ENCODE assay signal across 8 cellular contexts in the genomic region with DNA sequence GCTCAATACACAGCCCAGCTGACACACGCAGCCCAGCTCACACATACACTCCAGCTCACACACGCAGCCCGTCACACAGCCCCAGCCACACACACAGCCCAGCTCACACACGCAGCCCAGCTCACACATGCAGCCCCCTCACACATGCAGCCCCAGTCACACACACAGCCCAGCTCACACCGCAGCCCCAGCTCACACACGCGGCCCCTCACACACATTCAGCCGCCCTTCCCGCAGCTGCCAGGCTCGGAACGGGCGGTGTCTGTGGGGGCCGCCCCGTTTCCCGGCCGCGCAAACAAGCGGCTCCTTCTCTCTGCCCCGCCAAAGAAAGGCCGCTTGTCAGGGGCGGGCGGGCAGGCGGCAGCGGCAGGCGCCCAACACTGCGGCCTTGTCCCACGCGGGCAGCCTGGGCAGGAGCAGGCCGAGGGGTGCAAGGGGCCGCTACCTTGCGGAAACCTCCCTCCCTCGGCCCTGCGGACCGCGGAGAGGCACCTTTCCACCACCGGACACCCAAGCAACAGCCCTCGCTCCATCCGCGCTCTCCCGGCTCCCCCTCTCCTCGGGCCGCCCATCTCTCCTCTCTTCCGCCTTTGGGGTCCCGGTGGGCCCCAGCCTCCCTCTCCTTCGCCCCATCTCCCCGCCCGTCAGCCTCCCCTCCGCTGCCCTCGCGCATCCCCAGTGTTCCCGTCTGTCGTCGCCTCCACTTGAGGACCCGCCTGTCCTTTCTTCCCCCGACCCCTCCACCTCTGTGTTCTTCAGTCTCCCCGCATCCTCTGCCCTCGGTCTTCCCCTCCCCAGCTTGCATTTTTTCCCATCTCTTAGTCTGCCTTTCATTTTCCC. TPM values are rescaled to one million over a fixed set of nuclear protein-coding genes. Genes with fewer than 3 reads are reported as not detected.
A peak's percentile ranks its signal among the peaks of the same experiment; 100 is the strongest.
DNase-seq lines count a peak whose midpoint lies in the region; ATAC-seq, FAIRE-seq and TF ChIP-seq lines count a peak whose summit lies in the region.

No MANE protein-coding gene starts in this region.

- peak; percentile 66 for FAIRE-seq in GM19239 (lab: Jason Lieb, UNC)

- H3K36me3 Mint-ChIP-seq in activated T-cell treated with anti-CD3 and anti-CD28 coated beads, Interleukin-2, amount 50 U/mL, for 72 hours (ENCODE audit: insufficient read depth in 2 of 2) = peaks cover 0 to 5% of the 10 kb centered on the region in 2 donors

- TF ChIP-seq POLR2A in heart left ventricle (IDR thresholded peaks at IDR 0.05) = no peak
- no peak for TF ChIP-seq POLR2A in prostate gland (IDR thresholded peaks at IDR 0.05)

- H3K9me3 ChIP-seq in heart left ventricle (no peaks in the 10 kb centered on the region), prostate gland (no peaks in the 10 kb centered on the region)

- no peak overlapping the region for H3K27ac Mint-ChIP-seq in activated T-cell treated with anti-CD3 and anti-CD28 coated beads, Interleukin-2, amount 50 U/mL, for 72 hours

- H3K27ac ChIP-seq in heart left ventricle (peak overlapping the region; percentile 74 to 100 (median 93)), prostate gland (peak overlapping the region; percentile 87 to 88)

- H3K27me3 ChIP-seq in heart left ventricle (peaks cover 0 to 18% (median 0%) of the 10 kb centered on the region in 9 donors), prostate gland (replicated peaks; ENCODE audit: insufficient read depth) (no peaks in the 10 kb centered on the region)

- no peak for TF ChIP-seq CTCF in heart left ventricle (IDR thresholded peaks at IDR 0.05)
- no peak for TF ChIP-seq CTCF in prostate gland (IDR thresholded peaks at IDR 0.05)

- peaks cover 24% of the 10 kb centered on the region for H3K4me1 Mint-ChIP-seq in activated T-cell treated with anti-CD3 and anti-CD28 coated beads, Interleukin-2, amount 50 U/mL, for 72 hours (ENCODE audit: low read depth)

- peak overlapping the region; percentile 69 to 85 for H3K4me3 Mint-ChIP-seq in activated T-cell treated with anti-CD3 and anti-CD28 coated beads, Interleukin-2, amount 50 U/mL, for 72 hours

- no peak for DNase-seq in GM19239 (ENCODE audit: insufficient read length, low spot score)
- DNase-seq in activated T-cell treated with anti-CD3 and anti-CD28 coated beads, Interleukin-2, amount 50 U/mL, for 72 hours = peak; percentile 34 to 39
- no peak for DNase-seq in heart left ventricle
- no peak for DNase-seq in prostate gland (ENCODE audit: low spot score)
- no peak for DNase-seq in SW480 (ENCODE audit: low spot score)
- no peak for DNase-seq in NCI-H1436 (lab: John Stamatoyannopoulos, UW)

- H3K36me3 ChIP-seq in heart left ventricle (peaks cover 0 to 17% (median 14%) of the 10 kb centered on the region in 9 donors), prostate gland (no peaks in the 10 kb centered on the region)

- H3K4me3 ChIP-seq in heart left ventricle (peak overlapping the region; percentile 48 to 99 (median 76)), prostate gland (peak overlapping the region; percentile 6 to 24)

- WGBS in heart left ventricle, 4 donors = 38 to 45% (median 40%) methylated on average over 42 to 57 of the region's 57 CpGs
- 62% methylated on average over 57 of the region's 57 CpGs for WGBS in prostate gland

- H3K27me3 Mint-ChIP-seq in activated T-cell treated with anti-CD3 and anti-CD28 coated beads, Interleukin-2, amount 50 U/mL, for 72 hours (ENCODE audit: low read depth) = peaks cover 26% of the 10 kb centered on the region

- intact Hi-C loops in heart left ventricle (cut with DNase I) = loop anchor here in 6 of 10 donors (5.0 to 10.0 kb wide), 3 partner anchors 37 to 48 kb away; a partner anchor contains a TSS
- intact Hi-C loops in prostate gland (cut with DNase I) = loop anchor here (5.0 kb wide), 1 partner anchor 48 kb away; no protein-coding TSS in a partner anchor

- H3K4me1 ChIP-seq in heart left ventricle (peaks cover 0 to 74% (median 44%) of the 10 kb centered on the region in 12 donors), prostate gland (replicated peaks) (peaks cover 5% of the 10 kb centered on the region)

- H3K9me3 Mint-ChIP-seq in activated T-cell treated with anti-CD3 and anti-CD28 coated beads, Interleukin-2, amount 50 U/mL, for 72 hours = no peaks in the 10 kb centered on the region

- ATAC-seq in activated T-cell treated with anti-CD3 and anti-CD28 coated beads, Interleukin-2, amount 50 U/mL, for 72 hours (replicated peaks in 1 of 2) = peak; percentile 8 to 20
- ATAC-seq in heart left ventricle (peak in 1 of 4 donors; percentile 0), HG02588 (IDR thresholded peaks at IDR 0.05; ENCODE audit: unreplicated experiment) (no peak), HG03565 (IDR thresholded peaks at IDR 0.05; ENCODE audit: unreplicated experiment) (no peak)

RNA-seq across cellular contexts. Expression of a gene that starts 2.2 kb away (rescaled TPM):
- 1 to 10 TPM; 3.6 to 3.8 TPM for total RNA-seq in activated T-cell treated with anti-CD3 and anti-CD28 coated beads, Interleukin-2, amount 50 U/mL, for 72 hours
- 100 to 1,000 TPM in 7 of 9 donors, 10 to 100 TPM in 2; 86.0 to 124 (median 113) TPM for total RNA-seq in heart left ventricle
- polyA plus RNA-seq in heart left ventricle = 100 to 1,000 TPM; 104 to 129 TPM
- 100 to 1,000 TPM in 1 of 2 donors, 10 to 100 TPM in 1; 74.5 to 113 TPM for total RNA-seq in prostate gland

RNA-seq across cellular contexts. Expression of a gene that starts 37.4 kb away (rescaled TPM):
- total RNA-seq in activated T-cell treated with anti-CD3 and anti-CD28 coated beads, Interleukin-2, amount 50 U/mL, for 72 hours = 100 to 1,000 TPM; 170 to 180 TPM
- total RNA-seq in heart left ventricle = 100 to 1,000 TPM in 4 of 9 donors, 10 to 100 TPM in 5; 87.6 to 127 (median 99.6) TPM
- polyA plus RNA-seq in heart left ventricle = 100 to 1,000 TPM in 1 of 2 donors, 10 to 100 TPM in 1; 53.1 to 107 TPM
- total RNA-seq in prostate gland = 100 to 1,000 TPM; 108 to 132 TPM

RNA-seq across cellular contexts. Expression of a gene that starts 43.9 kb away (rescaled TPM):
- total RNA-seq in activated T-cell treated with anti-CD3 and anti-CD28 coated beads, Interleukin-2, amount 50 U/mL, for 72 hours = 10 to 100 TPM; 20.7 to 32.3 TPM
- 10 to 100 TPM; 14.7 to 39.0 (median 21.7) TPM for total RNA-seq in heart left ventricle
- 10 to 100 TPM; 22.9 to 29.1 TPM for polyA plus RNA-seq in heart left ventricle
- 10 to 100 TPM; 38.9 to 48.4 TPM for total RNA-seq in prostate gland

Comparison
In these comparisons a context has a peak if more than half of its experiments do, and no peak if none do; other contexts are left out.
1. DNase-seq: peak in activated T-cell treated with anti-CD3 and anti-CD28 coated beads, Interleukin-2, amount 50 U/mL, for 72 hours (2 of 2); none in GM19239 (single experiment), heart left ventricle (0 of 5), prostate gland (single experiment), SW480 (single experiment) and NCI-H1436 (single experiment).
2. ATAC-seq: peak in activated T-cell treated with anti-CD3 and anti-CD28 coated beads, Interleukin-2, amount 50 U/mL, for 72 hours (2 of 2); none in HG02588 (single experiment) and HG03565 (single experiment).
3. RNA of a gene that starts 2.2 kb away (total RNA-seq): 74.5 to 113 TPM in prostate gland and 86.0 to 124 TPM in heart left ventricle; 3.6 to 3.8 TPM in activated T-cell treated with anti-CD3 and anti-CD28 coated beads, Interleukin-2, amount 50 U/mL, for 72 hours; every median in the first group is over 10 times any median in the second.